Comparison of ENCODE assay signal across 1 cellular context in genomic region chr13:35598790-35599369, GRCh38.
TF ChIP-seq lines count a peak whose summit lies in the region.

No MANE protein-coding gene starts in this region.

TF ChIP-seq in GM23338, 12 proteins besides CTCF, POLR2A, EP300 and RAD21:
- no peak for TF ChIP-seq REST (IDR thresholded peaks at IDR 0.05; ENCODE audit: unreplicated experiment)
- no peak for TF ChIP-seq JUNB (IDR thresholded peaks at IDR 0.05; ENCODE audit: unreplicated experiment)
